In genomic region chr17:47693667-47694017, GRCh38 we compare ENCODE assay signal across 8 cellular contexts. TPM values are rescaled to one million over a fixed set of nuclear protein-coding genes. Genes with fewer than 3 reads are reported as not detected.
DNase-seq lines count a peak whose midpoint lies in the region; ATAC-seq and TF ChIP-seq lines count a peak whose summit lies in the region.

No MANE protein-coding gene starts in this region.

- peak overlapping the region; percentile 24 for H3K27ac ChIP-seq in CD8-positive, alpha-beta memory T cell (ENCODE audit: low read depth, low read length)
- H3K27ac ChIP-seq in muscle layer of colon (ENCODE audit: low read depth, low read length), result no peak overlapping the region

- POLR2A ChIA-PET in CD8-positive, alpha-beta memory T cell (lab: Charles Lee), result interaction anchor here (0.6 to 2.0 kb wide), 8 partner anchors 28 to 746 kb away, joined by 3 to 11 read pairs (median 5); partner anchors contain the start of genes KPNB1 and TBX21

- H3K4me3 Mint-ChIP-seq in CD8-positive, alpha-beta memory T cell, result peak overlapping the region; percentile 88 to 95 (median 89)

- peaks cover 27% of the 10 kb centered on the region for H3K4me1 ChIP-seq in CD8-positive, alpha-beta memory T cell (ENCODE audit: insufficient read depth, low read length)
- peaks cover 12% of the 10 kb centered on the region for H3K4me1 ChIP-seq in muscle layer of colon (ENCODE audit: insufficient read depth, low read length)

- peaks cover 0 to 4% (median 0%) of the 10 kb centered on the region in 3 donors for H3K36me3 Mint-ChIP-seq in CD8-positive, alpha-beta memory T cell

- H3K9ac ChIP-seq in muscle layer of colon (ENCODE audit: low read length), result no peak overlapping the region

- no peaks in the 10 kb centered on the region for H3K9me3 ChIP-seq in CD8-positive, alpha-beta memory T cell (ENCODE audit: low read length)
- H3K9me3 ChIP-seq in muscle layer of colon (ENCODE audit: low read length), result no peaks in the 10 kb centered on the region

- no peaks in the 10 kb centered on the region for H3K27me3 ChIP-seq in CD8-positive, alpha-beta memory T cell (ENCODE audit: insufficient read depth, low read length, poor library complexity, severe bottlenecking)
- H3K27me3 ChIP-seq in muscle layer of colon (ENCODE audit: control insufficient read depth in 1 of 2, insufficient read depth in 2 of 2, low read length in 2 of 2), result no peaks in the 10 kb centered on the region

- peaks cover 0 to 2% of the 10 kb centered on the region in 2 donors for H3K27me3 Mint-ChIP-seq in CD8-positive, alpha-beta memory T cell

- CTCF ChIA-PET in CD8-positive, alpha-beta memory T cell (lab: Charles Lee), result interaction anchor here (0.9 to 2.1 kb wide), 6 partner anchors 9 to 96 kb away, joined by 3 to 12 read pairs (median 6); partner anchors contain the start of gene TBX21

- H3K4me3 ChIP-seq in CD8-positive, alpha-beta memory T cell (ENCODE audit: low read length), result peak overlapping the region; percentile 51
- peak overlapping the region; percentile 65 to 67 for H3K4me3 ChIP-seq in cardiac fibroblast (replicated peaks in 1 of 2; ENCODE audit: low read depth in 2 of 2, low read length in 2 of 2)
- peak overlapping the region; percentile 45 to 57 for H3K4me3 ChIP-seq in muscle layer of colon (ENCODE audit: low read depth in 1 of 2, low read length in 2 of 2)

- TF ChIP-seq CTCF in cardiac fibroblast (IDR thresholded peaks at IDR 0.05; ENCODE audit: low read depth, low read length), result no peak

- no peaks in the 10 kb centered on the region for H3K9me3 Mint-ChIP-seq in CD8-positive, alpha-beta memory T cell

- peak overlapping the region; percentile 72 to 92 (median 86) for H3K27ac Mint-ChIP-seq in CD8-positive, alpha-beta memory T cell

- peak in 1 of 5 donors; percentile 48 for DNase-seq in CD8-positive, alpha-beta memory T cell
- peak; percentile 28 for DNase-seq in NCI-H1092 (lab: John Stamatoyannopoulos, UW)
- DNase-seq in cardiac fibroblast (ENCODE audit: low read depth in 2 of 2), result no peak
- no peak for DNase-seq in NCI-H128 (lab: John Stamatoyannopoulos, UW; ENCODE audit: unreplicated experiment)
- DNase-seq in SIG-M5 (lab: John Stamatoyannopoulos, UW), result no peak

- no peaks in the 10 kb centered on the region for H3K36me3 ChIP-seq in CD8-positive, alpha-beta memory T cell (ENCODE audit: insufficient read depth, low read length)
- H3K36me3 ChIP-seq in muscle layer of colon (ENCODE audit: insufficient read depth, low read length), result peaks cover 6% of the 10 kb centered on the region

- ATAC-seq in HG03045 (IDR thresholded peaks at IDR 0.05; ENCODE audit: unreplicated experiment), result no peak
- ATAC-seq in HG03159 (IDR thresholded peaks at IDR 0.05; ENCODE audit: unreplicated experiment), result no peak

- peaks cover 30 to 46% (median 35%) of the 10 kb centered on the region in 3 donors for H3K4me1 Mint-ChIP-seq in CD8-positive, alpha-beta memory T cell

RNA-seq across cellular contexts. Expression of gene TBKBP1, which starts 0.3 kb away (rescaled TPM):
- total RNA-seq in CD8-positive, alpha-beta memory T cell, result 1 to 10 TPM; 6.6 to 6.7 TPM
- polyA plus RNA-seq in CD8-positive, alpha-beta memory T cell, result 1.8 TPM

RNA-seq across cellular contexts. Expression of gene TBX21, which starts 39.4 kb away (rescaled TPM):
- 10 to 100 TPM; 37.8 to 39.8 TPM for total RNA-seq in CD8-positive, alpha-beta memory T cell
- 59.6 TPM for polyA plus RNA-seq in CD8-positive, alpha-beta memory T cell

RNA-seq across cellular contexts. Expression of gene KPNB1, which starts 43.9 kb away (rescaled TPM):
- total RNA-seq in CD8-positive, alpha-beta memory T cell, result 100 to 1,000 TPM; 907 to 915 TPM
- polyA plus RNA-seq in CD8-positive, alpha-beta memory T cell, result 35.9 TPM
